ENCODE assay signal across 8 cellular contexts in the genomic region with DNA sequence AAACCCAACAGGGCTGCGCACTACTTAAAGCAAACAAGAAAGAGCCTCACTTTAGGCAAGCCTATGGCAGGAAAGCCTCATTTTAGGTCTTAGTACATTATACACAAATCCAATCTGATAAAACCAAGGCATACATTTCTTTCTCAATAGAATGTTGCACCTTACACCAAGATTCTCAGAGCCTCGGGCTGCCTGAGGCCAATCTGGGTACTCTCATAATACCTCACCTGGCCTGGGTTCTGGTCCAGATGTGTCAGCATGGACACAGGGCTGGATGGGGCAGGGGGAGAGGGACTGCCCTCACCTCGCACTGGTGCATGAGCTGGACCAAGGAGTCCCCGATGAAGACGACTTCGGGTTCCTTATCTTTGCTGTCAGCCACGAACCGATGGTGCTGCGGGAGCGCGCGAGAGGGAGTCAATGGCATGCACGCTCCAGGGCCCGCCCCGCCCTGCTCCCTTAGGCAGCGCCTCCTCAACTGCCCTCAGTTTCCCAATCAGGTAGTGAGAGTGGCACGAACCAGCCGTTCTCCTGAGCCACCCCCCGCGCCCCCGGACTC. TPM values are rescaled to one million over a fixed set of nuclear protein-coding genes. Genes with fewer than 3 reads are reported as not detected.
A peak's percentile ranks its signal among the peaks of the same experiment; 100 is the strongest.
DNase-seq lines count a peak whose midpoint lies in the region; ATAC-seq, FAIRE-seq and TF ChIP-seq lines count a peak whose summit lies in the region.

Gene PRR19 (plus strand): TSS at position 487 of the 559 bp plus-strand sequence. CDS start 7,453 bp downstream, outside the sequence.

- peak within 1 kb of the TSS; percentile 98 for H4K91ac ChIP-seq in H1 (replicated peaks; ENCODE audit: insufficient read length, low read length)

- H3K27me3 ChIP-seq in AG04450 (ENCODE audit: control insufficient read depth, insufficient read depth, low read length) (no peaks in the 10 kb centered on the region), H1 (replicated peaks in 1 of 4; ENCODE audit: control insufficient read depth in 3 of 4, extremely low read depth in 1 of 4, insufficient read depth in 3 of 4, low read length in 3 of 4) (no peaks in the 10 kb centered on the region)

- H3K56ac ChIP-seq in H1 (replicated peaks; ENCODE audit: insufficient read length, low read depth, low read length), result peak within 1 kb of the TSS; percentile 97

- peaks cover 0 to 10% (median 1%) of the 10 kb centered on the region in 4 experiments; a peak in 3 of 8 replicates for H3K36me3 ChIP-seq in H1 (ENCODE audit: control insufficient read depth in 2 of 4, insufficient read depth in 4 of 4, low read length in 3 of 4)

- peaks cover 11 to 29% (median 27%) of the 10 kb centered on the region in 4 donors for H3K4me1 Mint-ChIP-seq in naive thymus-derived CD8-positive, alpha-beta T cell

- no peaks in the 10 kb centered on the region for H3K27me3 Mint-ChIP-seq in naive thymus-derived CD8-positive, alpha-beta T cell

- peaks cover 4% of the 10 kb centered on the region; the same call in 1 of the 2 replicates for H3K23me2 ChIP-seq in H1 (ENCODE audit: low read depth, low read length)

- CTCF ChIA-PET in AG04450 (lab: Charles Lee) (no interaction called here), H1 (lab: Charles Lee; ENCODE audit: partially characterized antibody) (interaction anchor here (0.9 to 1.9 kb wide), 5 partner anchors 9 to 193 kb away, joined by 4 to 6 read pairs (median 5); no protein-coding TSS in a partner anchor)

- H3K23ac ChIP-seq in H1 (ENCODE audit: insufficient read length), result no peak within 1 kb of the TSS

- peak within 1 kb of the TSS; percentile 92 for H3K18ac ChIP-seq in H1 (ENCODE audit: extremely low read depth, low read length)

- H3K27ac ChIP-seq in AG04450 (ENCODE audit: low read depth, low read length) (peak within 1 kb of the TSS; percentile 21), H1 (ENCODE audit: low read depth, low read length) (peak within 1 kb of the TSS; percentile 67; the same call in 1 of the 2 replicates)

- H4K20me1 ChIP-seq in H1 (replicated peaks in 1 of 2; ENCODE audit: control insufficient read depth in 1 of 2, insufficient read depth in 2 of 2, low read length in 2 of 2), result no peaks in the 10 kb centered on the region

- H3K14ac ChIP-seq in H1 (ENCODE audit: insufficient read length), result peak within 1 kb of the TSS; percentile 44

- peak within 1 kb of the TSS; percentile 84 for H4K5ac ChIP-seq in H1 (ENCODE audit: insufficient read length, low read depth, low read length)

- H3K9me3 ChIP-seq in AG04450 (ENCODE audit: control insufficient read depth, insufficient read depth, low read length) (peaks cover 3% of the 10 kb centered on the region; the same call in 1 of the 2 replicates), H1 (ENCODE audit: insufficient read depth in 2 of 2, low read depth in 1 of 2, low read length in 1 of 2) (no peaks in the 10 kb centered on the region)

- peak within 1 kb of the TSS; percentile 89 for H4K8ac ChIP-seq in H1 (ENCODE audit: extremely low read depth, insufficient read depth, low read length)

- H3K4me3 ChIP-seq in AG04450 (ENCODE audit: low read depth, low read length) (peak within 1 kb of the TSS; percentile 81), H1 (ENCODE audit: extremely low read depth in 1 of 4, insufficient read depth in 2 of 4, low read depth in 3 of 4, low read length in 4 of 4) (peak within 1 kb of the TSS; percentile 64 to 84 (median 78))

- peak within 1 kb of the TSS; percentile 66 for H2BK120ac ChIP-seq in H1 (replicated peaks; ENCODE audit: low read depth, low read length)

- TF ChIP-seq CTCF in AG04450 (IDR thresholded peaks at IDR 0.05; ENCODE audit: low read depth, low read length) (no peak), H1 (IDR thresholded peaks at IDR 0.05; ENCODE audit: control extremely low read depth in 1 of 3, insufficient read depth in 1 of 3, low read depth in 1 of 3, low read length in 3 of 3) (no peak)

- peak within 1 kb of the TSS; percentile 67 to 84 (median 72) for H3K9ac ChIP-seq in H1 (replicated peaks in 1 of 4; ENCODE audit: extremely low read depth in 1 of 4, low read depth in 3 of 4, low read length in 3 of 4)

- no peak for FAIRE-seq in H1 (lab: Jason Lieb, UNC)

- peaks cover 0 to 14% (median 10%) of the 10 kb centered on the region in 4 experiments; a peak in 4 of 7 replicates for H3K4me1 ChIP-seq in H1 (replicated peaks in 1 of 4; ENCODE audit: control insufficient read depth in 3 of 4, insufficient read depth in 4 of 4, low read length in 3 of 4)

- H3K79me2 ChIP-seq in H1 (ENCODE audit: control insufficient read depth in 1 of 2, insufficient read depth in 2 of 2, low read length in 2 of 2), result peaks cover 0 to 10% of the 10 kb centered on the region in 2 experiments; a peak in 2 of 4 replicates

- DNase-seq in AG04450 (ENCODE audit: low read depth, low spot score) (no peak), H1 (ENCODE audit: low read depth in 1 of 2, low spot score in 2 of 2) (no peak), RPMI8226 (no peak)
- no peak for DNase-seq in naive thymus-derived CD8-positive, alpha-beta T cell
- DNase-seq in NK-92 treated with Interleukin-12 subunit alpha and Interleukin-12 subunit beta, amount 100 ng/mL, for 24 hours (lab: John Stamatoyannopoulos, UW), result no peak

- no peak for TF ChIP-seq RAD21 in H1 (IDR thresholded peaks at IDR 0.05 in 1 of 2, conservative IDR thresholded peaks at IDR 0.05 in 1 of 2; ENCODE audit: low read depth in 2 of 2, low read length in 2 of 2)

- peak within 1 kb of the TSS; percentile 96 for H2BK5ac ChIP-seq in H1 (ENCODE audit: low read depth, low read length)

- POLR2A ChIA-PET in AG04450 (lab: Yijun Ruan, JAX) (interaction anchor here (0.6 to 1.0 kb wide), 4 partner anchors 10 to 55 kb away, joined by 3 to 4 read pairs (median 4); no protein-coding TSS in a partner anchor), H1 (lab: Charles Lee; ENCODE audit: partially characterized antibody) (interaction anchor here (0.6 to 2.0 kb wide), 14 partner anchors 8 to 233 kb away, joined by 3 to 9 read pairs (median 4); no protein-coding TSS in a partner anchor)
- POLR2A ChIA-PET in naive thymus-derived CD8-positive, alpha-beta T cell (lab: Charles Lee), result interaction anchor here (0.6 to 1.7 kb wide), 14 partner anchors 13 to 1528 kb away, joined by 3 to 8 read pairs (median 5); partner anchors contain the start of genes CIC and GSK3A

- no peaks in the 10 kb centered on the region for H3K9me3 Mint-ChIP-seq in naive thymus-derived CD8-positive, alpha-beta T cell

- H3K4ac ChIP-seq in H1 (replicated peaks; ENCODE audit: insufficient read length, low read depth, low read length), result peak within 1 kb of the TSS; percentile 92

- peak within 1 kb of the TSS; percentile 84 for H2BK12ac ChIP-seq in H1 (ENCODE audit: low read depth, low read length)

- peak within 1 kb of the TSS; percentile 76 to 92 for H3K4me2 ChIP-seq in H1 (ENCODE audit: insufficient read depth in 1 of 2, low read depth in 2 of 2, low read length in 2 of 2)

- peak; percentile 22 for ATAC-seq in GM19035 (IDR thresholded peaks at IDR 0.05; ENCODE audit: unreplicated experiment)
- peak; percentile 4 to 21 for ATAC-seq in naive thymus-derived CD8-positive, alpha-beta T cell
- no peak for ATAC-seq in HG03439 (IDR thresholded peaks at IDR 0.05; ENCODE audit: unreplicated experiment)

- WGBS in H1 (ENCODE audit: extremely low coverage in 1 of 2, insufficient coverage in 1 of 2, insufficient read length in 1 of 2, insufficient replicate concordance in 2 of 2, low coverage in 1 of 2, low lambda C conversion rate in 2 of 2, missing lambda C conversion rate in 1 of 2), 2 experiments, result 7% methylated on average over 21 of the region's 21 CpGs; no CpG with 5 or more reads in 1 of the 2 experiments

- no peak for TF ChIP-seq EP300 in H1 (IDR thresholded peaks at IDR 0.05; ENCODE audit: borderline replicate concordance in 1 of 2, low read depth in 2 of 2, low read length in 2 of 2)

- H2BK15ac ChIP-seq in H1 (ENCODE audit: low read length), result peak within 1 kb of the TSS; percentile 98; the same call in 1 of the 2 replicates

- H2BK20ac ChIP-seq in H1 (ENCODE audit: low read length), result peak within 1 kb of the TSS; percentile 82; the same call in 1 of the 2 replicates

- peaks cover 0 to 14% (median 0%) of the 10 kb centered on the region in 3 donors for H3K36me3 Mint-ChIP-seq in naive thymus-derived CD8-positive, alpha-beta T cell

- TF ChIP-seq POLR2A in H1 (IDR thresholded peaks at IDR 0.05; ENCODE audit: control extremely low read depth in 1 of 2, low read depth in 2 of 2, low read length in 2 of 2), result no peak

- peak within 1 kb of the TSS; percentile 84 to 93 (median 88) for H3K4me3 Mint-ChIP-seq in naive thymus-derived CD8-positive, alpha-beta T cell

- no peak within 1 kb of the TSS for H2AFZ ChIP-seq in H1 (ENCODE audit: low read length)

- no peak within 1 kb of the TSS; the same call in 1 of the 2 replicates for H2AK5ac ChIP-seq in H1 (ENCODE audit: low read depth, low read length)

- no peaks in the 10 kb centered on the region for H3K79me1 ChIP-seq in H1 (ENCODE audit: low read depth, low read length)

- H3K27ac Mint-ChIP-seq in naive thymus-derived CD8-positive, alpha-beta T cell, result peak within 1 kb of the TSS; percentile 51 to 91 (median 83)

TF ChIP-seq in H1, 55 proteins besides CTCF, POLR2A, EP300 and RAD21 (continues in another document):
- TF ChIP-seq GTF2F1 (IDR thresholded peaks at IDR 0.05; ENCODE audit: borderline replicate concordance, low read depth, low read length), result no peak
- no peak for TF ChIP-seq CTBP2 (IDR thresholded peaks at IDR 0.05; ENCODE audit: borderline replicate concordance, insufficient read depth, insufficient read length, low read length)
- TF ChIP-seq KDM4A (IDR thresholded peaks at IDR 0.05; ENCODE audit: low read depth, low read length, severe bottlenecking), result no peak

RNA-seq across cellular contexts. Expression of gene PRR19, which starts in this region (rescaled TPM):
- polyA plus RNA-seq in AG04450 (2011; rRNA removed) (0.40 and 0.92 TPM in 2 replicates), H1 (2011; rRNA removed) (7.5 and 8.9 TPM in 2 replicates)
- polyA minus RNA-seq in AG04450 (2011; rRNA and poly(A)+ RNA removed), result 0.43 and 0.74 TPM in 2 replicates
- 5.3 TPM for polyA plus RNA-seq in PFSK-1 (2012; ENCODE audit: insufficient read length, low read depth)
- 6.7 and 7.2 TPM in 2 replicates for total RNA-seq in H1 (2021; fragmentation: NEBNext Ultra II Directional; extraction: Animal tissue kit (Norgen Biotek cat#: 25700))
- polyA plus RNA-seq in H1 (2011; cell fraction: cytosol; rRNA removed), result 5.1 TPM
- polyA plus RNA-seq in H1 (2011; cell fraction: nucleus; rRNA removed), result 5.0 TPM
- 4.3 to 7.1 TPM (median 6.5 TPM) in 4 replicates for polyA plus RNA-seq in H1 (2012, experiment 1 of 2)
- 8.1 TPM for polyA plus RNA-seq in H1 (2012, experiment 2 of 2)
- 4.9 TPM for polyA plus RNA-seq in H1 (2013, experiment 1 of 2)
- 4.5 TPM for polyA plus RNA-seq in H1 (2013, experiment 2 of 2)
- polyA minus RNA-seq in H1 (2011; rRNA and poly(A)+ RNA removed), result 1.9 and 2.0 TPM in 2 replicates
- 4.7 TPM for polyA minus RNA-seq in H1 (2011; cell fraction: cytosol; rRNA and poly(A)+ RNA removed)
- polyA minus RNA-seq in H1 (2011; cell fraction: nucleus; rRNA and poly(A)+ RNA removed), result 2.0 TPM
- total RNA-seq in naive thymus-derived CD8-positive, alpha-beta T cell, result under 1 TPM in 1 of 2 experiments, not detected in 1; 0.25 TPM
- under 1 TPM in 2 of 3 donors, not detected in 1; 0.32 to 0.49 TPM for polyA plus RNA-seq in naive thymus-derived CD8-positive, alpha-beta T cell

Comparison
In these comparisons a context has a peak if more than half of its experiments do, and no peak if none do; other contexts are left out.
1. Peak in ATAC-seq in naive thymus-derived CD8-positive, alpha-beta T cell; RNA of the gene not detected or under 1 TPM.